Comparison of ENCODE assay signal across 8 cellular contexts in the genomic region with DNA sequence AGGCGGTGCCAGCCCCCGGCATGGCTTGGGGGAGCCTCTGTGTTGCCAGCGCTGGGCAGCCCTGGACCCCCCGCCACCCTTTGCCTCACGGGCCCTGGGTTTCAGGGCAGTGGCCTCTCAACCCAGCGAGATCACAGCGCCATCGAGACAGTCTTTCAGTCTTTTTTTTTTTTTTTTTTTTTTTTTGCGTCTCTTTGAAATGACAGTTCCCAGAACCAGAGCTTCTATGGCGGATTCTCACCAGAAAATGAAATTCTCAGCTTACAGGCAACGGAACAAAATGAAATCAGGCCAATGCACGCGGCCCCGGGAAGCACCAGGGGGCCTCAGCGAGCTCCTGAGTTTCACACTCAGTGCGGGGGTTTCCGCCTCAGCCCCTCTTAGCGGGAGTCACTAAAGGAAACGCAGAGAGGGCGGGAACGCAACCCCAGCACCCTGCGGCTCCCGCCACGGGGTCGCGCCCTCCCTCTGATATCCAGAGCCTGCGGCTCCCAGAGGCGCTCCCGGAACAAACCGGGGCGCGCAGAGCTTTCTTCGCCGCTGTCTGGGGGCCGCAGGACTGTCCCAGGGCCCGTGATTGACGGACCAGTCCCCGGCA. TPM values are rescaled to one million over a fixed set of nuclear protein-coding genes. Genes with fewer than 3 reads are reported as not detected.
DNase-seq lines count a peak whose midpoint lies in the region; ATAC-seq and TF ChIP-seq lines count a peak whose summit lies in the region.

No MANE protein-coding gene starts in this region.

- peak overlapping the region; percentile 38 for H3K4me3 ChIP-seq in Caco-2 (ENCODE audit: low read depth, low read length)
- H3K4me3 ChIP-seq in Panc1 (ENCODE audit: low read depth in 2 of 2, low read length in 2 of 2): peak overlapping the region; percentile 34 to 50
- peak overlapping the region; percentile 65 for H3K4me3 ChIP-seq in neural cell (ENCODE audit: low read length)

- TF ChIP-seq CTCF in Caco-2 (IDR thresholded peaks at IDR 0.05; ENCODE audit: insufficient read depth in 1 of 2, low read depth in 1 of 2, low read length in 1 of 2, severe bottlenecking in 1 of 2, unreplicated experiment in 1 of 2) (peak; percentile 69 to 83), Panc1 (IDR thresholded peaks at IDR 0.05) (peak; percentile 78), neural cell (IDR thresholded peaks at IDR 0.05; ENCODE audit: poor library complexity, severe bottlenecking) (peak; percentile 74)

- no peak overlapping the region for H2AFZ ChIP-seq in neural cell (ENCODE audit: low read depth, low read length)

- peak overlapping the region; percentile 50 for H3K9ac ChIP-seq in neural cell (ENCODE audit: low read length)

- no peaks in the 10 kb centered on the region; the same call in 1 of the 2 replicates for H3K27me3 ChIP-seq in Caco-2 (replicated peaks; ENCODE audit: control insufficient read depth, insufficient read depth, low read length)
- H3K27me3 ChIP-seq in Panc1 (ENCODE audit: control insufficient read depth, insufficient read depth, low read length): no peaks in the 10 kb centered on the region
- peaks cover 38% of the 10 kb centered on the region for H3K27me3 ChIP-seq in neural cell (ENCODE audit: insufficient read depth, low read depth, low read length)

- CTCF ChIA-PET in Caco-2 (lab: Charles Lee): interaction anchor here (0.7 to 1.3 kb wide), 11 partner anchors 10 to 417 kb away, joined by 3 to 23 read pairs (median 3); no protein-coding TSS in a partner anchor
- CTCF ChIA-PET in Panc1 (lab: Charles Lee): interaction anchor here (0.6 to 1.1 kb wide), 5 partner anchors 29 to 170 kb away, joined by 3 to 17 read pairs (median 5); no protein-coding TSS in a partner anchor

- no peaks in the 10 kb centered on the region for H3K4me1 Mint-ChIP-seq in Caco-2 (ENCODE audit: low read depth, unreplicated experiment)
- H3K4me1 Mint-ChIP-seq in stimulated activated naive CD8-positive, alpha-beta T cell treated with anti-CD3 and anti-CD28 coated beads, Interleukin-15, Interleukin-2, amounts not matched to agents 100 ng/mL and 50 ng/mL, for 24 hours (ENCODE audit: low read depth): peaks cover 26% of the 10 kb centered on the region

- intact Hi-C loops in Caco-2 (cut with micrococcal nuclease; ENCODE audit: unreplicated experiment) (loop anchor here (5.0 to 10.0 kb wide), 3 partner anchors 51 to 169 kb away; a partner anchor contains a TSS), Panc1 (cut with micrococcal nuclease; ENCODE audit: unreplicated experiment) (loop anchor here (5.0 kb wide), 1 partner anchor 129 kb away; no protein-coding TSS in a partner anchor)

- H3K27me3 Mint-ChIP-seq in Caco-2 (ENCODE audit: insufficient read depth, unreplicated experiment): peaks cover 2% of the 10 kb centered on the region
- H3K27me3 Mint-ChIP-seq in stimulated activated naive CD8-positive, alpha-beta T cell treated with anti-CD3 and anti-CD28 coated beads, Interleukin-15, Interleukin-2, amounts not matched to agents 100 ng/mL and 50 ng/mL, for 24 hours: peaks cover 12% of the 10 kb centered on the region

- no peaks in the 10 kb centered on the region for H3K9me3 Mint-ChIP-seq in Caco-2 (ENCODE audit: unreplicated experiment)
- H3K9me3 Mint-ChIP-seq in stimulated activated naive CD8-positive, alpha-beta T cell treated with anti-CD3 and anti-CD28 coated beads, Interleukin-15, Interleukin-2, amounts not matched to agents 100 ng/mL and 50 ng/mL, for 24 hours: no peaks in the 10 kb centered on the region

- no peaks in the 10 kb centered on the region for H3K36me3 Mint-ChIP-seq in Caco-2 (ENCODE audit: insufficient read depth, unreplicated experiment)
- H3K36me3 Mint-ChIP-seq in stimulated activated naive CD8-positive, alpha-beta T cell treated with anti-CD3 and anti-CD28 coated beads, Interleukin-15, Interleukin-2, amounts not matched to agents 100 ng/mL and 50 ng/mL, for 24 hours (ENCODE audit: low read depth): no peaks in the 10 kb centered on the region

- peak; percentile 53 for TF ChIP-seq RAD21 in neural cell (conservative IDR thresholded peaks at IDR 0.05)

- H3F3A ChIP-seq in neural cell (ENCODE audit: insufficient read depth, low read length, poor library complexity, severe bottlenecking): no peaks in the 10 kb centered on the region

- no peaks in the 10 kb centered on the region for H3K9me3 ChIP-seq in Caco-2
- H3K9me3 ChIP-seq in Panc1 (ENCODE audit: control insufficient read depth, insufficient read depth, low read depth, low read length): no peaks in the 10 kb centered on the region
- H3K9me3 ChIP-seq in neural cell (ENCODE audit: low read length): no peaks in the 10 kb centered on the region

- peak overlapping the region; percentile 76 for H3K4me3 Mint-ChIP-seq in Caco-2 (ENCODE audit: unreplicated experiment)
- H3K4me3 Mint-ChIP-seq in stimulated activated naive CD8-positive, alpha-beta T cell treated with anti-CD3 and anti-CD28 coated beads, Interleukin-15, Interleukin-2, amounts not matched to agents 100 ng/mL and 50 ng/mL, for 24 hours: peak overlapping the region; percentile 81

- H3K9me2 ChIP-seq in neural cell (ENCODE audit: insufficient read depth, low read length): no peaks in the 10 kb centered on the region

- no peaks in the 10 kb centered on the region for H3K36me3 ChIP-seq in Caco-2 (ENCODE audit: control insufficient read depth, insufficient read depth, low read length)
- no peaks in the 10 kb centered on the region for H3K36me3 ChIP-seq in Panc1 (ENCODE audit: control insufficient read depth, insufficient read depth, low read length)
- H3K36me3 ChIP-seq in neural cell (ENCODE audit: insufficient read depth, low read length): no peaks in the 10 kb centered on the region

- no peak overlapping the region for H3K27ac Mint-ChIP-seq in Caco-2 (ENCODE audit: unreplicated experiment)
- peak overlapping the region; percentile 82 for H3K27ac Mint-ChIP-seq in stimulated activated naive CD8-positive, alpha-beta T cell treated with anti-CD3 and anti-CD28 coated beads, Interleukin-15, Interleukin-2, amounts not matched to agents 100 ng/mL and 50 ng/mL, for 24 hours

- BruUV-seq in Caco-2 (replicated peaks; lab: Mats Ljungman, UMichigan) (no TSS peak), Panc1 (replicated peaks; lab: Mats Ljungman, UMichigan) (no TSS peak)

- no peak overlapping the region for H3K4me2 ChIP-seq in neural cell (ENCODE audit: low read length)

- ATAC-seq in HG03354 (IDR thresholded peaks at IDR 0.05; ENCODE audit: poor library complexity, severe bottlenecking, unreplicated experiment): peak; percentile 63
- peak; percentile 74 for ATAC-seq in Panc1
- ATAC-seq in HG03175 (IDR thresholded peaks at IDR 0.05; ENCODE audit: unreplicated experiment): no peak

- H3K4me1 ChIP-seq in Caco-2: peaks cover 10% of the 10 kb centered on the region
- H3K4me1 ChIP-seq in Panc1 (ENCODE audit: control insufficient read depth, insufficient read depth, low read length): peaks cover 3% of the 10 kb centered on the region; the same call in 1 of the 2 replicates

- DNase-seq in Caco-2 (peak; percentile 69 to 75), Panc1 (ENCODE audit: low read depth, low spot score) (no peak), fibroblast of the conjunctiva (ENCODE audit: low read depth) (peak; percentile 79)
- peak; percentile 61 for DNase-seq in activated effector memory CD4-positive, alpha-beta T cell treated with Interleukin-2 at 50 U/mL for 16 hours

- POLR2A ChIA-PET in Caco-2 (lab: Charles Lee): no interaction called here
- POLR2A ChIA-PET in Panc1 (lab: Charles Lee): interaction anchor here (0.7 kb wide), 1 partner anchor 170 kb away, joined by 12 read pairs; no protein-coding TSS in a partner anchor

- H3K79me2 ChIP-seq in neural cell (replicated peaks; ENCODE audit: insufficient read depth, low read length): no peaks in the 10 kb centered on the region

- in situ Hi-C loops in Panc1 (cut with HindIII; ENCODE audit: low pct_unique_long_range_greater_than_20kb, low sequenced_read_pairs): no loop called here

- TF ChIP-seq EP300 in neural cell (conservative IDR thresholded peaks at IDR 0.05; ENCODE audit: poor library complexity, severe bottlenecking): no peak

- H4K20me1 ChIP-seq in neural cell (ENCODE audit: insufficient read depth): no peaks in the 10 kb centered on the region

- H3K27ac ChIP-seq in Panc1 (ENCODE audit: low read length): 0 out of 2 replicates have a peak overlapping the region, but pooled peaks have one; percentile 29
- no peak overlapping the region for H3K27ac ChIP-seq in neural cell (ENCODE audit: low read length)

TF ChIP-seq in neural cell, 6 proteins besides CTCF, POLR2A, EP300 and RAD21 (continues in another document):
- TF ChIP-seq SMC3 (conservative IDR thresholded peaks at IDR 0.05; ENCODE audit: poor library complexity) (peak; percentile 62), POLR2AphosphoS5 (IDR thresholded peaks at IDR 0.05) (peak; percentile 34), MXI1 (conservative IDR thresholded peaks at IDR 0.05; ENCODE audit: poor library complexity, severe bottlenecking) (no peak), EZH2 (IDR thresholded peaks at IDR 0.05; ENCODE audit: borderline replicate concordance, insufficient read depth, low read length, poor library complexity, severe bottlenecking) (no peak)
- TF ChIP-seq, protein P1, sequence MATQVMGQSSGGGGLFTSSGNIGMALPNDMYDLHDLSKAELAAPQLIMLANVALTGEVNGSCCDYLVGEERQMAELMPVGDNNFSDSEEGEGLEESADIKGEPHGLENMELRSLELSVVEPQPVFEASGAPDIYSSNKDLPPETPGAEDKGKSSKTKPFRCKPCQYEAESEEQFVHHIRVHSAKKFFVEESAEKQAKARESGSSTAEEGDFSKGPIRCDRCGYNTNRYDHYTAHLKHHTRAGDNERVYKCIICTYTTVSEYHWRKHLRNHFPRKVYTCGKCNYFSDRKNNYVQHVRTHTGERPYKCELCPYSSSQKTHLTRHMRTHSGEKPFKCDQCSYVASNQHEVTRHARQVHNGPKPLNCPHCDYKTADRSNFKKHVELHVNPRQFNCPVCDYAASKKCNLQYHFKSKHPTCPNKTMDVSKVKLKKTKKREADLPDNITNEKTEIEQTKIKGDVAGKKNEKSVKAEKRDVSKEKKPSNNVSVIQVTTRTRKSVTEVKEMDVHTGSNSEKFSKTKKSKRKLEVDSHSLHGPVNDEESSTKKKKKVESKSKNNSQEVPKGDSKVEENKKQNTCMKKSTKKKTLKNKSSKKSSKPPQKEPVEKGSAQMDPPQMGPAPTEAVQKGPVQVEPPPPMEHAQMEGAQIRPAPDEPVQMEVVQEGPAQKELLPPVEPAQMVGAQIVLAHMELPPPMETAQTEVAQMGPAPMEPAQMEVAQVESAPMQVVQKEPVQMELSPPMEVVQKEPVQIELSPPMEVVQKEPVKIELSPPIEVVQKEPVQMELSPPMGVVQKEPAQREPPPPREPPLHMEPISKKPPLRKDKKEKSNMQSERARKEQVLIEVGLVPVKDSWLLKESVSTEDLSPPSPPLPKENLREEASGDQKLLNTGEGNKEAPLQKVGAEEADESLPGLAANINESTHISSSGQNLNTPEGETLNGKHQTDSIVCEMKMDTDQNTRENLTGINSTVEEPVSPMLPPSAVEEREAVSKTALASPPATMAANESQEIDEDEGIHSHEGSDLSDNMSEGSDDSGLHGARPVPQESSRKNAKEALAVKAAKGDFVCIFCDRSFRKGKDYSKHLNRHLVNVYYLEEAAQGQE (IDR thresholded peaks at IDR 0.05; ENCODE audit: borderline replicate concordance): no peak

RNA-seq across cellular contexts. Expression of a gene that starts 8.0 kb away (rescaled TPM):
- total RNA-seq in Caco-2 (2022): 31.9 and 33.4 TPM in 2 replicates
- 34.2 TPM for total RNA-seq in Panc1 (2021; ENCODE audit: unreplicated experiment)
- 36.0 TPM for polyA plus RNA-seq in Panc1 (2012; ENCODE audit: insufficient read length)
- polyA plus RNA-seq in neural cell: 29.4 and 49.0 TPM in 2 replicates
- polyA minus RNA-seq in neural cell: 24.0 and 27.0 TPM in 2 replicates
